Comparison of ENCODE assay signal across 1 cellular context in genomic region chr1:53316058-53316741, GRCh38.
TF ChIP-seq lines count a peak whose summit lies in the region.

No MANE protein-coding gene starts in this region.

TF ChIP-seq in IMR-90, 13 proteins besides CTCF, POLR2A, EP300 and RAD21 (continued from another document):
- TF ChIP-seq MAZ (IDR thresholded peaks at IDR 0.05; ENCODE audit: borderline replicate concordance, low read depth, low read length) (no peak), MAFK (IDR thresholded peaks at IDR 0.05; ENCODE audit: low read depth, low read length) (no peak), RCOR1 (IDR thresholded peaks at IDR 0.05; ENCODE audit: insufficient replicate concordance, low read length) (no peak), RFX5 (IDR thresholded peaks at IDR 0.05; ENCODE audit: low read depth, low read length) (no peak), FOS (IDR thresholded peaks at IDR 0.05; ENCODE audit: low read depth, low read length) (no peak), NFE2L2 (IDR thresholded peaks at IDR 0.05; ENCODE audit: low read depth, low read length) (no peak)
- TF ChIP-seq, protein P1, sequence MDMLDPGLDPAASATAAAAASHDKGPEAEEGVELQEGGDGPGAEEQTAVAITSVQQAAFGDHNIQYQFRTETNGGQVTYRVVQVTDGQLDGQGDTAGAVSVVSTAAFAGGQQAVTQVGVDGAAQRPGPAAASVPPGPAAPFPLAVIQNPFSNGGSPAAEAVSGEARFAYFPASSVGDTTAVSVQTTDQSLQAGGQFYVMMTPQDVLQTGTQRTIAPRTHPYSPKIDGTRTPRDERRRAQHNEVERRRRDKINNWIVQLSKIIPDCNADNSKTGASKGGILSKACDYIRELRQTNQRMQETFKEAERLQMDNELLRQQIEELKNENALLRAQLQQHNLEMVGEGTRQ (IDR thresholded peaks at IDR 0.05; ENCODE audit: low read depth, low read length), result no peak
- TF ChIP-seq, protein P2, sequence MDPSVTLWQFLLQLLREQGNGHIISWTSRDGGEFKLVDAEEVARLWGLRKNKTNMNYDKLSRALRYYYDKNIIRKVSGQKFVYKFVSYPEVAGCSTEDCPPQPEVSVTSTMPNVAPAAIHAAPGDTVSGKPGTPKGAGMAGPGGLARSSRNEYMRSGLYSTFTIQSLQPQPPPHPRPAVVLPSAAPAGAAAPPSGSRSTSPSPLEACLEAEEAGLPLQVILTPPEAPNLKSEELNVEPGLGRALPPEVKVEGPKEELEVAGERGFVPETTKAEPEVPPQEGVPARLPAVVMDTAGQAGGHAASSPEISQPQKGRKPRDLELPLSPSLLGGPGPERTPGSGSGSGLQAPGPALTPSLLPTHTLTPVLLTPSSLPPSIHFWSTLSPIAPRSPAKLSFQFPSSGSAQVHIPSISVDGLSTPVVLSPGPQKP (IDR thresholded peaks at IDR 0.05; ENCODE audit: borderline replicate concordance, low read depth, low read length), result no peak
TF ChIP-seq in IMR-90: peak in this region for 0.
